9 cellular contexts compared by ENCODE assay signal in genomic region chrX:13022926-13023325, GRCh38. TPM values are rescaled to one million over a fixed set of nuclear protein-coding genes. Genes with fewer than 3 reads are reported as not detected.
A peak's percentile ranks its signal among the peaks of the same experiment; 100 is the strongest.
DNase-seq lines count a peak whose midpoint lies in the region; ATAC-seq and TF ChIP-seq lines count a peak whose summit lies in the region.
"Had no signal": no experiment of that assay in that cellular context is flagged by ENCODE, and none has a peak within 500 bp of the region (broad histone marks: within the 10 kb centered on the region; RNA-seq: fewer than 3 reads in every experiment).

No MANE protein-coding gene starts in this region.

- DNase-seq in CD4-positive, alpha-beta T cell, result no peak
- no peak for DNase-seq in activated naive CD8-positive, alpha-beta T cell treated with anti-CD3 and anti-CD28 coated beads for 36 hours
- DNase-seq in natural killer cell treated with Interleukin-12 subunit alpha and Interleukin-12 subunit beta and Interleukin-15 and Interleukin-18, amount 100 ng/mL, for 72 hours (ENCODE audit: low spot score), result no peak
- DNase-seq in COR-L47 (lab: John Stamatoyannopoulos, UW) (no peak), KBM-7 (no peak), GDM1 (lab: John Stamatoyannopoulos, UW) (no peak)

- no peaks in the 10 kb centered on the region for H3K9me3 ChIP-seq in CD4-positive, alpha-beta T cell (ENCODE audit: control insufficient read depth, low read length)

- in situ Hi-C loops in KBM-7 (cut with MboI; ENCODE audit: low pct_unique_long_range_greater_than_20kb, low sequenced_read_pairs), result no loop called here

- no peaks in the 10 kb centered on the region for H3K27me3 Mint-ChIP-seq in CD4-positive, alpha-beta T cell
- H3K27me3 Mint-ChIP-seq in activated naive CD8-positive, alpha-beta T cell treated with anti-CD3 and anti-CD28 coated beads for 36 hours, result no peaks in the 10 kb centered on the region
- peaks cover 0 to 16% of the 10 kb centered on the region in 2 donors for H3K27me3 Mint-ChIP-seq in natural killer cell treated with Interleukin-12 subunit alpha and Interleukin-12 subunit beta and Interleukin-15 and Interleukin-18, amount 100 ng/mL, for 72 hours
- H3K27me3 Mint-ChIP-seq: activated naive CD8-positive, alpha-beta T cell had no signal

- no peaks in the 10 kb centered on the region for H3K27me3 ChIP-seq in CD4-positive, alpha-beta T cell (ENCODE audit: control insufficient read depth, insufficient read depth, low read length)

- no peak for TF ChIP-seq CTCF in CD4-positive, alpha-beta T cell (IDR thresholded peaks at IDR 0.05)

- ATAC-seq in CD4-positive, alpha-beta T cell (ENCODE audit: poor library complexity), result no peak
- ATAC-seq in GM18907 (IDR thresholded peaks at IDR 0.05; ENCODE audit: unreplicated experiment) (peak; percentile 90), HG03060 (IDR thresholded peaks at IDR 0.05; ENCODE audit: low read depth, unreplicated experiment) (peak; percentile 55)
- ATAC-seq in natural killer cell treated with Interleukin-12 subunit alpha and Interleukin-12 subunit beta and Interleukin-15 and Interleukin-18, amount 100 ng/mL, for 72 hours, result no peak

- peak overlapping the region; percentile 69 for H3K27ac Mint-ChIP-seq in CD4-positive, alpha-beta T cell
- no peak overlapping the region for H3K27ac Mint-ChIP-seq in activated naive CD8-positive, alpha-beta T cell treated with anti-CD3 and anti-CD28 coated beads for 36 hours
- no peak overlapping the region for H3K27ac Mint-ChIP-seq in natural killer cell treated with Interleukin-12 subunit alpha and Interleukin-12 subunit beta and Interleukin-15 and Interleukin-18, amount 100 ng/mL, for 72 hours

- POLR2A ChIA-PET in CD4-positive, alpha-beta T cell (lab: Charles Lee), result interaction anchor here (1.0 to 11.6 kb wide), 6 partner anchors 9 to 67 kb away, joined by 3 to 184 read pairs (median 4); partner anchors contain the start of gene TMSB4X

- peaks cover 53% of the 10 kb centered on the region for H3K4me1 Mint-ChIP-seq in CD4-positive, alpha-beta T cell (ENCODE audit: low read depth)
- peaks cover 49% of the 10 kb centered on the region for H3K4me1 Mint-ChIP-seq in activated naive CD8-positive, alpha-beta T cell treated with anti-CD3 and anti-CD28 coated beads for 36 hours
- H3K4me1 Mint-ChIP-seq in natural killer cell treated with Interleukin-12 subunit alpha and Interleukin-12 subunit beta and Interleukin-15 and Interleukin-18, amount 100 ng/mL, for 72 hours (ENCODE audit: low read depth in 2 of 2), result peaks cover 31 to 36% of the 10 kb centered on the region in 2 donors

- no peak overlapping the region for H3K27ac ChIP-seq in CD4-positive, alpha-beta T cell (ENCODE audit: low read depth, low read length)

- intact Hi-C loops in CD4-positive, alpha-beta T cell (cut with DNase I, micrococcal nuclease), result loop anchor here in 1 of 2 experiments (5.0 kb wide), 1 partner anchor 464 kb away; no protein-coding TSS in a partner anchor

- no peaks in the 10 kb centered on the region for H3K36me3 Mint-ChIP-seq in CD4-positive, alpha-beta T cell (ENCODE audit: low read depth)
- H3K36me3 Mint-ChIP-seq in activated naive CD8-positive, alpha-beta T cell treated with anti-CD3 and anti-CD28 coated beads for 36 hours, result peaks cover 7% of the 10 kb centered on the region
- H3K36me3 Mint-ChIP-seq in natural killer cell treated with Interleukin-12 subunit alpha and Interleukin-12 subunit beta and Interleukin-15 and Interleukin-18, amount 100 ng/mL, for 72 hours, result no peaks in the 10 kb centered on the region
- H3K36me3 Mint-ChIP-seq: activated naive CD8-positive, alpha-beta T cell had no signal

- CTCF ChIA-PET in CD4-positive, alpha-beta T cell (lab: Charles Lee), result interaction anchor here (1.1 kb wide), 1 partner anchor 16 kb away, joined by 3 read pairs; no protein-coding TSS in a partner anchor

- H3K4me3 Mint-ChIP-seq in CD4-positive, alpha-beta T cell, result peak overlapping the region; percentile 60
- H3K4me3 Mint-ChIP-seq in activated naive CD8-positive, alpha-beta T cell treated with anti-CD3 and anti-CD28 coated beads for 36 hours, result peak overlapping the region; percentile 18
- no peak overlapping the region for H3K4me3 Mint-ChIP-seq in natural killer cell treated with Interleukin-12 subunit alpha and Interleukin-12 subunit beta and Interleukin-15 and Interleukin-18, amount 100 ng/mL, for 72 hours
- H3K4me3 Mint-ChIP-seq: activated naive CD8-positive, alpha-beta T cell had no signal

- H3K9me3 Mint-ChIP-seq in CD4-positive, alpha-beta T cell, result no peaks in the 10 kb centered on the region
- peaks cover 4% of the 10 kb centered on the region for H3K9me3 Mint-ChIP-seq in activated naive CD8-positive, alpha-beta T cell treated with anti-CD3 and anti-CD28 coated beads for 36 hours
- H3K9me3 Mint-ChIP-seq in natural killer cell treated with Interleukin-12 subunit alpha and Interleukin-12 subunit beta and Interleukin-15 and Interleukin-18, amount 100 ng/mL, for 72 hours, result peaks cover 2% of the 10 kb centered on the region

RNA-seq across cellular contexts. Expression of gene FAM9C, which starts 21.5 kb away (rescaled TPM):
- total RNA-seq in CD4-positive, alpha-beta T cell, result not detected
- not detected for total RNA-seq in activated naive CD8-positive, alpha-beta T cell treated with anti-CD3 and anti-CD28 coated beads for 36 hours
- not detected for total RNA-seq in natural killer cell treated with Interleukin-12 subunit alpha and Interleukin-12 subunit beta and Interleukin-15 and Interleukin-18, amount 100 ng/mL, for 72 hours

RNA-seq across cellular contexts. Expression of gene TMSB4X, which starts 48.0 kb away (rescaled TPM):
- total RNA-seq in CD4-positive, alpha-beta T cell, result 1,000 to 10,000 TPM; 2,621 to 2,738 TPM
- 1,000 to 10,000 TPM; 3,478 to 3,646 TPM for total RNA-seq in activated naive CD8-positive, alpha-beta T cell treated with anti-CD3 and anti-CD28 coated beads for 36 hours
- total RNA-seq in natural killer cell treated with Interleukin-12 subunit alpha and Interleukin-12 subunit beta and Interleukin-15 and Interleukin-18, amount 100 ng/mL, for 72 hours, result 1,000 to 10,000 TPM; 2,674 to 5,601 TPM

Comparison
In these comparisons a context has a peak if more than half of its experiments do, and no peak if none do; other contexts are left out.
1. ATAC-seq: peak in GM18907 (single experiment) and HG03060 (single experiment); none in CD4-positive, alpha-beta T cell (single experiment) and natural killer cell treated with Interleukin-12 subunit alpha and Interleukin-12 subunit beta and Interleukin-15 and Interleukin-18, amount 100 ng/mL, for 72 hours (0 of 2).